Comparison of ENCODE assay signal across 27 cellular contexts in genomic region chr1:66248257-66248656, GRCh38.
DNase-seq lines count a peak whose midpoint lies in the region; ATAC-seq and TF ChIP-seq lines count a peak whose summit lies in the region.
"Had no signal": no experiment of that assay in that cellular context is flagged by ENCODE, and none has a peak within 500 bp of the region (broad histone marks: within the 10 kb centered on the region; RNA-seq: fewer than 3 reads in every experiment).

No MANE protein-coding gene starts in this region.

- H3K4me2 ChIP-seq in OCI-LY3 (ENCODE audit: low read length): peak overlapping the region; percentile 78

- no peaks in the 10 kb centered on the region for H4K20me1 ChIP-seq in OCI-LY3 (ENCODE audit: insufficient read depth, low read length)

- intact Hi-C loops in tibial artery (cut with DNase I; ENCODE audit: low total_unique reads): loop anchor here (5.0 kb wide), 1 partner anchor 49 kb away; no protein-coding TSS in a partner anchor

- H3K9me3 Mint-ChIP-seq in activated naive CD8-positive, alpha-beta T cell treated with anti-CD3 and anti-CD28 coated beads, Interleukin-2, amount 50 U/mL, for 24 hours: no peaks in the 10 kb centered on the region
- no peaks in the 10 kb centered on the region for H3K9me3 Mint-ChIP-seq in activated naive CD8-positive, alpha-beta T cell treated with anti-CD3 and anti-CD28 coated beads for 36 hours
- H3K9me3 Mint-ChIP-seq: activated B cell treated with CpG ODN at 0.5 μM for 24 hours; brain; IgD-negative memory B cell; mesothelial cell of epicardium; naive thymus-derived CD4-positive, alpha-beta T cell; stimulated activated naive B cell treated with anti-CD40 and anti-IgM and Interleukin-4, amounts not matched to agents 10 μg/mL and 1 μg/mL and 100 μg/mL, for 72 hours had no signal

- no peak overlapping the region for H3K4me3 ChIP-seq in OCI-LY3 (ENCODE audit: low read length)
- no peak overlapping the region for H3K4me3 ChIP-seq in coronary artery
- H3K4me3 ChIP-seq in tibial artery: no peak overlapping the region
- H3K4me3 ChIP-seq: esophagus muscularis mucosa, ovary, testis had no signal

- TF ChIP-seq CTCF in OCI-LY3 (IDR thresholded peaks at IDR 0.05; ENCODE audit: low read depth, low read length) (no peak), coronary artery (IDR thresholded peaks at IDR 0.05) (no peak), tibial artery (IDR thresholded peaks at IDR 0.05) (no peak)

- H3K9ac ChIP-seq in OCI-LY3 (ENCODE audit: low read length): peak overlapping the region; percentile 43; the same call in 1 of the 2 replicates

- H3K27me3 ChIP-seq in OCI-LY3 (ENCODE audit: low read depth, low read length) (no peaks in the 10 kb centered on the region), tibial artery (no peaks in the 10 kb centered on the region)
- H3K27me3 ChIP-seq: esophagus muscularis mucosa, ovary, spleen, testis had no signal

- H3K4me1 Mint-ChIP-seq in activated naive CD8-positive, alpha-beta T cell treated with anti-CD3 and anti-CD28 coated beads, Interleukin-2, amount 50 U/mL, for 24 hours: peaks cover 9% of the 10 kb centered on the region
- H3K4me1 Mint-ChIP-seq in activated naive CD8-positive, alpha-beta T cell treated with anti-CD3 and anti-CD28 coated beads for 36 hours: peaks cover 33% of the 10 kb centered on the region

- H3K4me1 ChIP-seq in OCI-LY3 (ENCODE audit: low read length): peaks cover 91% of the 10 kb centered on the region
- H3K4me1 ChIP-seq in tibial artery: peaks cover 0 to 20% (median 9%) of the 10 kb centered on the region in 4 donors
- H3K4me1 ChIP-seq: testis had no signal

- H3K9me3 ChIP-seq in OCI-LY3 (ENCODE audit: insufficient read depth, low read length) (no peaks in the 10 kb centered on the region), tibial artery (no peaks in the 10 kb centered on the region)
- H3K9me3 ChIP-seq: esophagus muscularis mucosa, ovary, spleen, testis had no signal

- no peaks in the 10 kb centered on the region for H3K36me3 Mint-ChIP-seq in activated naive CD8-positive, alpha-beta T cell treated with anti-CD3 and anti-CD28 coated beads, Interleukin-2, amount 50 U/mL, for 24 hours (ENCODE audit: low read depth)
- peaks cover 2% of the 10 kb centered on the region for H3K36me3 Mint-ChIP-seq in activated naive CD8-positive, alpha-beta T cell treated with anti-CD3 and anti-CD28 coated beads for 36 hours
- H3K36me3 Mint-ChIP-seq: IgD-negative memory B cell; mesothelial cell of epicardium; naive thymus-derived CD4-positive, alpha-beta T cell; stimulated activated naive B cell treated with anti-CD40 and anti-IgM and Interleukin-4, amounts not matched to agents 10 μg/mL and 1 μg/mL and 100 μg/mL, for 72 hours had no signal

- ATAC-seq in activated naive CD8-positive, alpha-beta T cell treated with anti-CD3 and anti-CD28 coated beads, Interleukin-2, amount 50 U/mL, for 24 hours: no peak
- ATAC-seq in GM18907 (IDR thresholded peaks at IDR 0.05; ENCODE audit: unreplicated experiment) (no peak), GM21619 (IDR thresholded peaks at IDR 0.05; ENCODE audit: unreplicated experiment) (no peak)
- ATAC-seq: left lobe of liver; naive thymus-derived CD4-positive, alpha-beta T cell had no signal

- H3K27me3 Mint-ChIP-seq in activated naive CD8-positive, alpha-beta T cell treated with anti-CD3 and anti-CD28 coated beads, Interleukin-2, amount 50 U/mL, for 24 hours: no peaks in the 10 kb centered on the region
- H3K27me3 Mint-ChIP-seq in activated naive CD8-positive, alpha-beta T cell treated with anti-CD3 and anti-CD28 coated beads for 36 hours: no peaks in the 10 kb centered on the region
- H3K27me3 Mint-ChIP-seq: naive thymus-derived CD4-positive, alpha-beta T cell had no signal

- H3K79me2 ChIP-seq in OCI-LY3 (ENCODE audit: low read length): no peaks in the 10 kb centered on the region

- no peak overlapping the region for H3K4me3 Mint-ChIP-seq in activated naive CD8-positive, alpha-beta T cell treated with anti-CD3 and anti-CD28 coated beads, Interleukin-2, amount 50 U/mL, for 24 hours
- H3K4me3 Mint-ChIP-seq in activated naive CD8-positive, alpha-beta T cell treated with anti-CD3 and anti-CD28 coated beads for 36 hours: no peak overlapping the region
- H3K4me3 Mint-ChIP-seq: brain, mesothelial cell of epicardium had no signal

- H3K27ac ChIP-seq in OCI-LY3 (ENCODE audit: low read length): no peak overlapping the region
- H3K27ac ChIP-seq in coronary artery: peak overlapping the region; percentile 30 to 59
- peak overlapping the region; percentile 30 to 55 for H3K27ac ChIP-seq in tibial artery
- H3K27ac ChIP-seq: esophagus muscularis mucosa, ovary, testis had no signal

- peak overlapping the region; percentile 29 for H3K27ac Mint-ChIP-seq in activated naive CD8-positive, alpha-beta T cell treated with anti-CD3 and anti-CD28 coated beads, Interleukin-2, amount 50 U/mL, for 24 hours
- H3K27ac Mint-ChIP-seq in activated naive CD8-positive, alpha-beta T cell treated with anti-CD3 and anti-CD28 coated beads for 36 hours: no peak overlapping the region
- H3K27ac Mint-ChIP-seq: activated B cell treated with CpG ODN at 0.5 μM for 24 hours; mesothelial cell of epicardium; stimulated activated naive B cell treated with anti-CD40 and anti-IgM and Interleukin-4, amounts not matched to agents 10 μg/mL and 1 μg/mL and 100 μg/mL, for 72 hours had no signal

- no peak for DNase-seq in activated naive CD8-positive, alpha-beta T cell treated with anti-CD3 and anti-CD28 coated beads, Interleukin-2, amount 50 U/mL, for 24 hours
- no peak for DNase-seq in activated naive CD8-positive, alpha-beta T cell treated with anti-CD3 and anti-CD28 coated beads for 36 hours
- DNase-seq in coronary artery (ENCODE audit: low spot score): no peak
- DNase-seq in tibial artery: no peak
- DNase-seq in HuH-7.5 (ENCODE audit: low spot score): no peak
- DNase-seq: activated B cell treated with CpG ODN at 0.5 μM for 24 hours; activated effector memory CD4-positive, alpha-beta T cell treated with anti-CD3 and anti-CD28 coated beads, Interleukin-2, amount 50 U/mL, for 16 hours; DMS 273 treated with DMSO at 0.1 percent for 48 hours; naive thymus-derived CD4-positive, alpha-beta T cell; NCI-H2029 treated with DMSO at 0.1 percent for 48 hours; NCI-H345; NCI-H748 treated with DMSO at 0.1 percent for 48 hours; ovary; retina; spleen; stimulated activated CD4-positive, alpha-beta T cell treated with anti-CD3 and anti-CD28 coated beads, Interleukin-2, amount 100 ng/mL, for 48 hours; stimulated activated naive B cell treated with anti-CD40 and anti-IgM and Interleukin-4, amounts not matched to agents 10 μg/mL and 1 μg/mL and 100 μg/mL, for 72 hours; T1000; testis had no signal

- no peak overlapping the region for H2AFZ ChIP-seq in OCI-LY3 (ENCODE audit: low read depth, low read length)

- H3K36me3 ChIP-seq in OCI-LY3 (replicated peaks; ENCODE audit: low read depth, low read length) (no peaks in the 10 kb centered on the region), tibial artery (no peaks in the 10 kb centered on the region)
- H3K36me3 ChIP-seq: esophagus muscularis mucosa, ovary, spleen had no signal
